ENCODE assay signal across 8 cellular contexts in the genomic region with DNA sequence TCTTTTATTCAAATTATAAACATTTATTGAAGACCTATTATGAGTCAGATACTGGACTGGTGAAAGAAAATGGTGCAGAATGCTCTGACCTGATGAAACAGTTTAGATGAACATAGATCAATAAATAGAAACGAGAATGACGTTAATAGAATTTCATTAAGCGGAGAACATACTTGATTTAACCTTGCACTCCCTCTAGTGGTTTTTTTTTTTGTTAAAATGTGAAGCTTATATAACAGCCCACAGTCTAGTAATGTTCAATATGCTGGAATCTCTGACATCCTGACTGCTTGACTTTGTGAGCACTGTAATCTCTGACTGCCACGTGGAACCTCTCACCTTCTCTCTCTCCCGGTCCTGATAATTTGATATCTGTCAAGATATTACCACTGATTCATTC. TPM values are rescaled to one million over a fixed set of nuclear protein-coding genes. Genes with fewer than 3 reads are reported as not detected.
A peak's percentile ranks its signal among the peaks of the same experiment; 100 is the strongest.
DNase-seq lines count a peak whose midpoint lies in the region; ATAC-seq lines count a peak whose summit lies in the region.

No MANE protein-coding gene starts in this region.

- H3K27me3 ChIP-seq in GM23248 (replicated peaks; ENCODE audit: insufficient read depth), result no peaks in the 10 kb centered on the region

- H3K4me1 ChIP-seq in GM23248 (ENCODE audit: insufficient read depth), result no peaks in the 10 kb centered on the region

- in situ Hi-C loops in GM23248 (cut with MboI), result loop anchor here (25.0 kb wide), 2 partner anchors 253 to 528 kb away; partner anchors contain the start of gene RPS4X

- peaks cover 5% of the 10 kb centered on the region; the same call in 1 of the 2 replicates for H3K79me2 ChIP-seq in GM23248 (ENCODE audit: insufficient read depth)

- 4 to 10% methylated on average over 5 of the region's 5 CpGs for WGBS in GM23248 (ENCODE audit: low coverage in 1 of 2, low lambda C conversion rate in 2 of 2, missing lambda C conversion rate in 2 of 2), 2 experiments

- H3K27ac ChIP-seq in GM23248, result no peak overlapping the region

- H3K9me3 ChIP-seq in GM23248 (ENCODE audit: low read depth), result no peaks in the 10 kb centered on the region

- H3K9me2 ChIP-seq in GM23248 (ENCODE audit: insufficient read depth), result no peaks in the 10 kb centered on the region

- no peak overlapping the region for H3K4me2 ChIP-seq in GM23248 (ENCODE audit: unreplicated experiment)

- H3F3A ChIP-seq in GM23248 (ENCODE audit: insufficient read depth), result no peaks in the 10 kb centered on the region

- no peak overlapping the region for H2AFZ ChIP-seq in GM23248

- H4K20me1 ChIP-seq in GM23248 (ENCODE audit: insufficient read depth), result no peaks in the 10 kb centered on the region

- ATAC-seq in GM19395 (IDR thresholded peaks at IDR 0.05; ENCODE audit: unreplicated experiment), result no peak

- DNase-seq in GM23248 (peak; percentile 41), NCI-H748 treated with DMSO at 0.1 percent for 48 hours (lab: John Stamatoyannopoulos, UW) (peak; percentile 18), fibroblast of gingiva (ENCODE audit: low read depth) (peak; percentile 27), putamen (ENCODE audit: low spot score) (peak; percentile 19), MV-4-11 (lab: John Stamatoyannopoulos, UW) (no peak), H4 (ENCODE audit: low spot score) (no peak)
- no peak for DNase-seq in stimulated activated CD4-positive, alpha-beta T cell treated with anti-CD3 and anti-CD28 coated beads, Interleukin-4, amount 100 ng/mL, for 4 hours

- no peak overlapping the region for H3K9ac ChIP-seq in GM23248

- no peaks in the 10 kb centered on the region for H3K36me3 ChIP-seq in GM23248 (ENCODE audit: low read depth)

- no peak overlapping the region for H3K4me3 ChIP-seq in GM23248

RNA-seq across cellular contexts. Expression of gene HDAC8, which starts 32.3 kb away (rescaled TPM):
- 19.2 and 20.0 TPM in 2 replicates for total RNA-seq in GM23248 (2014; rRNA removed; shearing (Covaris generic))
- polyA plus RNA-seq in GM23248 (2016; fragmentation: Nextera tagmentation; extraction: Ambion mirVana), result 20.4 and 21.4 TPM in 2 replicates
- total RNA-seq in H4 (2014; rRNA removed; shearing (Covaris generic)), result 42.8 and 59.8 TPM in 2 replicates

Comparison
In these comparisons a context has a peak if more than half of its experiments do, and no peak if none do; other contexts are left out.
1. DNase-seq: peak in GM23248 (single experiment), NCI-H748 treated with DMSO at 0.1 percent for 48 hours (single experiment), fibroblast of gingiva (single experiment) and putamen (single experiment); none in MV-4-11 (single experiment), H4 (single experiment) and stimulated activated CD4-positive, alpha-beta T cell treated with anti-CD3 and anti-CD28 coated beads, Interleukin-4, amount 100 ng/mL, for 4 hours (0 of 2).